9 cellular contexts compared by ENCODE assay signal in genomic region chr11:94794287-94795168, GRCh38. TPM values are rescaled to one million over a fixed set of nuclear protein-coding genes. Genes with fewer than 3 reads are reported as not detected.
A peak's percentile ranks its signal among the peaks of the same experiment; 100 is the strongest.
DNase-seq lines count a peak whose midpoint lies in the region; ATAC-seq and TF ChIP-seq lines count a peak whose summit lies in the region.
"Had no signal": no experiment of that assay in that cellular context is flagged by ENCODE, and none has a peak within 500 bp of the region (broad histone marks: within the 10 kb centered on the region; RNA-seq: fewer than 3 reads in every experiment).

No MANE protein-coding gene starts in this region.

- peak overlapping the region in 9 of 11 experiments; percentile 0 to 47 (median 26); a peak in 11 of 22 replicates for H3K27ac ChIP-seq in BLaER1 treated with 17β-estradiol and CSF1 and Interleukin-3, amounts not matched to agents 10 nM and 100 nM
- H3K27ac ChIP-seq in osteoblast (ENCODE audit: low read depth, low read length): peak overlapping the region; percentile 100

- H4K20me1 ChIP-seq in BLaER1 treated with 17β-estradiol and CSF1 and Interleukin-3, amounts not matched to agents 10 nM and 100 nM: peaks cover 0 to 93% (median 77%) of the 10 kb centered on the region in 11 experiments; a peak in 15 of 22 replicates
- no peaks in the 10 kb centered on the region for H4K20me1 ChIP-seq in osteoblast (ENCODE audit: insufficient read depth, low read length)

- H3K4me1 ChIP-seq in BLaER1 treated with 17β-estradiol and CSF1 and Interleukin-3, amounts not matched to agents 10 nM and 100 nM: peaks cover 29 to 51% (median 42%) of the 10 kb centered on the region in 10 experiments
- H3K4me1 ChIP-seq in osteoblast (ENCODE audit: insufficient read depth, low read length): peaks cover 74% of the 10 kb centered on the region

- no peak for TF ChIP-seq CTCF in osteoblast (IDR thresholded peaks at IDR 0.05; ENCODE audit: extremely low read depth, low read depth, low read length)

- peaks cover 11 to 47% (median 39%) of the 10 kb centered on the region in 11 experiments for H3K36me3 ChIP-seq in BLaER1 treated with 17β-estradiol and CSF1 and Interleukin-3, amounts not matched to agents 10 nM and 100 nM
- peaks cover 10% of the 10 kb centered on the region for H3K36me3 ChIP-seq in osteoblast (ENCODE audit: insufficient read depth, low read length)

- H3K9ac ChIP-seq in BLaER1 treated with 17β-estradiol and CSF1 and Interleukin-3, amounts not matched to agents 10 nM and 100 nM: peak overlapping the region in 3 of 11 experiments; percentile 4 to 12 (median 11); a peak in 3 of 22 replicates

- H3K9me3 ChIP-seq in BLaER1 treated with 17β-estradiol and CSF1 and Interleukin-3, amounts not matched to agents 10 nM and 100 nM (replicated peaks in 1 of 11): peaks cover 0 to 10% (median 5%) of the 10 kb centered on the region in 11 experiments; a peak in 6 of 22 replicates
- H3K9me3 ChIP-seq in osteoblast (ENCODE audit: low read depth, low read length): no peaks in the 10 kb centered on the region

- ATAC-seq in esophagus mucosa: peak; percentile 15
- no peak for ATAC-seq in HG02870 (IDR thresholded peaks at IDR 0.05; ENCODE audit: unreplicated experiment)
- ATAC-seq in GM18498 (IDR thresholded peaks at IDR 0.05; ENCODE audit: unreplicated experiment): no peak
- no peak for ATAC-seq in GM21529 (IDR thresholded peaks at IDR 0.05; ENCODE audit: unreplicated experiment)

- no peaks in the 10 kb centered on the region for H3K27me3 ChIP-seq in BLaER1 treated with 17β-estradiol and CSF1 and Interleukin-3, amounts not matched to agents 10 nM and 100 nM
- no peaks in the 10 kb centered on the region for H3K27me3 ChIP-seq in osteoblast (ENCODE audit: insufficient read depth, low read length)

- peak overlapping the region; percentile 49 for H2AFZ ChIP-seq in osteoblast (ENCODE audit: low read length)

- DNase-seq in OCI-M1 (lab: John Stamatoyannopoulos, UW): peak; percentile 84
- peak; percentile 91 for DNase-seq in osteoblast (ENCODE audit: insufficient read length, low spot score, missing footprints)
- DNase-seq in NCI-H1930 (lab: John Stamatoyannopoulos, UW): no peak
- DNase-seq: NCI-H1048 had no signal

- no peak overlapping the region for H3K4me3 ChIP-seq in BLaER1 treated with 17β-estradiol and CSF1 and Interleukin-3, amounts not matched to agents 10 nM and 100 nM
- H3K4me3 ChIP-seq in osteoblast (ENCODE audit: insufficient read depth, low read length): peak overlapping the region; percentile 70

- H3K79me2 ChIP-seq in osteoblast (ENCODE audit: insufficient read depth, low read length): peaks cover 73% of the 10 kb centered on the region

- H3K4me2 ChIP-seq in BLaER1 treated with 17β-estradiol and CSF1 and Interleukin-3, amounts not matched to agents 10 nM and 100 nM: peak overlapping the region; percentile 55 to 78 (median 68)
- peak overlapping the region; percentile 89 for H3K4me2 ChIP-seq in osteoblast (ENCODE audit: insufficient read depth, low read length)

RNA-seq across cellular contexts. Expression of gene AMOTL1, which starts 26.4 kb away (rescaled TPM):
- total RNA-seq in esophagus mucosa (52.4 TPM), osteoblast (53.6 and 54.2 TPM in 2 replicates)

Comparison
In these comparisons a context has a peak if more than half of its experiments do, and no peak if none do; other contexts are left out.
1. DNase-seq: peak in OCI-M1 (single experiment) and osteoblast (single experiment); none in NCI-H1930 (0 of 2).